In the genomic region with DNA sequence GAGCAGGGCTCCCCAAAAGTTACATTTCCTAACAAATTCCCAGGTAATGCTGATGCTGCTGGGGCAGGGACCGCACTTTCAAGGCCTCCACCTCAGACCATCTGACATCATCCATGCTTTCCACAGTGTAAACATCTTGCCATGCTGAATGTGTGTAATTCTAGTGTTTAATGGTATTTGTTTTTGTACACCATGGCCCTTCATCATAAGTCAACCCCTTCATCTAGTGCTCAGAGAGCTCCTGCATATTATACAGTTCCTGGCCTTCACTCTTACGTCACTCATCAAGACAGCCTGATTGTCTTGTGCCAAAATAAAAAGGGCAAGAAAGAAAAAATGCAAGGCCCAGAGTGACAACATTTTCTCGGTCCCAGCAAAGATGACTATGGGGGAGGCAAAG, we compare ENCODE assay signal across 15 cellular contexts.
DNase-seq lines count a peak whose midpoint lies in the region; ATAC-seq and TF ChIP-seq lines count a peak whose summit lies in the region.
"Had no signal": no experiment of that assay in that cellular context is flagged by ENCODE, and none has a peak within 500 bp of the region (broad histone marks: within the 10 kb centered on the region; RNA-seq: fewer than 3 reads in every experiment).

No MANE protein-coding gene starts in this region.

- H3K27me3 ChIP-seq in right atrium auricular region (no peaks in the 10 kb centered on the region), neural cell (ENCODE audit: insufficient read depth, low read depth, low read length) (no peaks in the 10 kb centered on the region), uterus (no peaks in the 10 kb centered on the region)

- no peak overlapping the region for H3K4me3 ChIP-seq in right atrium auricular region
- H3K4me3 ChIP-seq in neural cell (ENCODE audit: low read length), result no peak overlapping the region
- H3K4me3 ChIP-seq in uterus, result no peak overlapping the region

- H3K4me1 ChIP-seq in right atrium auricular region (peaks cover 0 to 66% of the 10 kb centered on the region in 2 donors), uterus (peaks cover 7 to 14% of the 10 kb centered on the region in 2 donors)

- H3K9me2 ChIP-seq in neural cell (ENCODE audit: insufficient read depth, low read length), result no peaks in the 10 kb centered on the region

- no peak for TF ChIP-seq POLR2A in uterus (IDR thresholded peaks at IDR 0.05)

- no peaks in the 10 kb centered on the region for H3K27me3 Mint-ChIP-seq in activated naive CD8-positive, alpha-beta T cell treated with anti-CD3 and anti-CD28 coated beads, Interleukin-2, amount 50 U/mL, for 24 hours
- H3K27me3 Mint-ChIP-seq: activated CD8-positive, alpha-beta T cell treated with anti-CD3 and anti-CD28 coated beads for 36 hours had no signal

- no peak overlapping the region for H3K4me2 ChIP-seq in neural cell (ENCODE audit: low read length)

- no peak overlapping the region for H3K4me3 Mint-ChIP-seq in activated naive CD8-positive, alpha-beta T cell treated with anti-CD3 and anti-CD28 coated beads, Interleukin-2, amount 50 U/mL, for 24 hours
- H3K4me3 Mint-ChIP-seq: activated CD8-positive, alpha-beta T cell treated with anti-CD3 and anti-CD28 coated beads for 36 hours had no signal

- H3K9me3 ChIP-seq in right atrium auricular region (no peaks in the 10 kb centered on the region), neural cell (ENCODE audit: low read length) (no peaks in the 10 kb centered on the region), uterus (no peaks in the 10 kb centered on the region)

- no peak for TF ChIP-seq RAD21 in neural cell (conservative IDR thresholded peaks at IDR 0.05)

- H3K79me2 ChIP-seq in neural cell (replicated peaks; ENCODE audit: insufficient read depth, low read length), result no peaks in the 10 kb centered on the region

- no peak for ATAC-seq in activated CD4-positive, CD25-positive, alpha-beta regulatory T cell treated with anti-CD3 and anti-CD28 coated beads, Interleukin-2, amount 50 U/mL, for 24 hours
- no peak for ATAC-seq in activated naive CD8-positive, alpha-beta T cell treated with anti-CD3 and anti-CD28 coated beads, Interleukin-2, amount 50 U/mL, for 24 hours
- ATAC-seq: left colon, SK-N-SH treated with all-trans-retinoic acid at 6 μM for 48 hours had no signal

- H3K27ac Mint-ChIP-seq in activated naive CD8-positive, alpha-beta T cell treated with anti-CD3 and anti-CD28 coated beads, Interleukin-2, amount 50 U/mL, for 24 hours, result no peak overlapping the region
- H3K27ac Mint-ChIP-seq: activated CD8-positive, alpha-beta T cell treated with anti-CD3 and anti-CD28 coated beads for 36 hours had no signal

- H3K36me3 Mint-ChIP-seq in activated naive CD8-positive, alpha-beta T cell treated with anti-CD3 and anti-CD28 coated beads, Interleukin-2, amount 50 U/mL, for 24 hours (ENCODE audit: low read depth), result peaks cover 7% of the 10 kb centered on the region

- no peaks in the 10 kb centered on the region for H4K20me1 ChIP-seq in neural cell (ENCODE audit: insufficient read depth)

- H3K27ac ChIP-seq in right atrium auricular region (peak overlapping the region; percentile 76 to 84), neural cell (ENCODE audit: low read length) (no peak overlapping the region), uterus (peak overlapping the region; percentile 82 to 96)

- DNase-seq in right atrium auricular region (ENCODE audit: low spot score) (no peak), cardiac septum (ENCODE audit: low spot score) (no peak), SHP77 treated with DMSO at 0.1 percent for 48 hours (lab: John Stamatoyannopoulos, UW) (peak; percentile 67), uterus (no peak), cerebellar cortex (ENCODE audit: low spot score) (no peak)
- DNase-seq in activated naive CD8-positive, alpha-beta T cell treated with anti-CD3 and anti-CD28 coated beads, Interleukin-2, amount 50 U/mL, for 24 hours, result no peak
- DNase-seq: activated CD8-positive, alpha-beta T cell treated with anti-CD3 and anti-CD28 coated beads for 36 hours; anterior cingulate cortex; cortex of kidney; DMS 273 treated with DMSO at 0.1 percent for 48 hours; left colon; NCI-H2227 treated with DMSO at 0.1 percent for 48 hours had no signal

- no peak overlapping the region for H2AFZ ChIP-seq in neural cell (ENCODE audit: low read depth, low read length)

- no peaks in the 10 kb centered on the region for H3F3A ChIP-seq in neural cell (ENCODE audit: insufficient read depth, low read length, poor library complexity, severe bottlenecking)

- no peaks in the 10 kb centered on the region for H3K36me3 ChIP-seq in right atrium auricular region
- no peaks in the 10 kb centered on the region for H3K36me3 ChIP-seq in neural cell (ENCODE audit: insufficient read depth, low read length)
- no peaks in the 10 kb centered on the region for H3K36me3 ChIP-seq in uterus

- H3K9ac ChIP-seq in neural cell (ENCODE audit: low read length), result no peak overlapping the region

- TF ChIP-seq CTCF in right atrium auricular region (IDR thresholded peaks at IDR 0.05) (no peak), neural cell (IDR thresholded peaks at IDR 0.05; ENCODE audit: poor library complexity, severe bottlenecking) (no peak), uterus (IDR thresholded peaks at IDR 0.05) (no peak)

- H3K9me3 Mint-ChIP-seq in activated naive CD8-positive, alpha-beta T cell treated with anti-CD3 and anti-CD28 coated beads, Interleukin-2, amount 50 U/mL, for 24 hours, result no peaks in the 10 kb centered on the region
- H3K9me3 Mint-ChIP-seq: activated CD8-positive, alpha-beta T cell treated with anti-CD3 and anti-CD28 coated beads for 36 hours had no signal

- peak; percentile 51 for TF ChIP-seq EP300 in neural cell (conservative IDR thresholded peaks at IDR 0.05; ENCODE audit: poor library complexity, severe bottlenecking)

- intact Hi-C loops in cardiac septum (cut with DNase I) (no loop called here), uterus (cut with DNase I; ENCODE audit: low total_unique reads) (no loop called here)

- H3K4me1 Mint-ChIP-seq in activated naive CD8-positive, alpha-beta T cell treated with anti-CD3 and anti-CD28 coated beads, Interleukin-2, amount 50 U/mL, for 24 hours, result peaks cover 14% of the 10 kb centered on the region

TF ChIP-seq in neural cell, 6 proteins besides CTCF, POLR2A, EP300 and RAD21:
- TF ChIP-seq SMC3 (conservative IDR thresholded peaks at IDR 0.05; ENCODE audit: poor library complexity), result no peak
- TF ChIP-seq EZH2 (IDR thresholded peaks at IDR 0.05; ENCODE audit: borderline replicate concordance, insufficient read depth, low read length, poor library complexity, severe bottlenecking), result no peak
- TF ChIP-seq POLR2AphosphoS5 (IDR thresholded peaks at IDR 0.05), result no peak
- TF ChIP-seq, protein P1, sequence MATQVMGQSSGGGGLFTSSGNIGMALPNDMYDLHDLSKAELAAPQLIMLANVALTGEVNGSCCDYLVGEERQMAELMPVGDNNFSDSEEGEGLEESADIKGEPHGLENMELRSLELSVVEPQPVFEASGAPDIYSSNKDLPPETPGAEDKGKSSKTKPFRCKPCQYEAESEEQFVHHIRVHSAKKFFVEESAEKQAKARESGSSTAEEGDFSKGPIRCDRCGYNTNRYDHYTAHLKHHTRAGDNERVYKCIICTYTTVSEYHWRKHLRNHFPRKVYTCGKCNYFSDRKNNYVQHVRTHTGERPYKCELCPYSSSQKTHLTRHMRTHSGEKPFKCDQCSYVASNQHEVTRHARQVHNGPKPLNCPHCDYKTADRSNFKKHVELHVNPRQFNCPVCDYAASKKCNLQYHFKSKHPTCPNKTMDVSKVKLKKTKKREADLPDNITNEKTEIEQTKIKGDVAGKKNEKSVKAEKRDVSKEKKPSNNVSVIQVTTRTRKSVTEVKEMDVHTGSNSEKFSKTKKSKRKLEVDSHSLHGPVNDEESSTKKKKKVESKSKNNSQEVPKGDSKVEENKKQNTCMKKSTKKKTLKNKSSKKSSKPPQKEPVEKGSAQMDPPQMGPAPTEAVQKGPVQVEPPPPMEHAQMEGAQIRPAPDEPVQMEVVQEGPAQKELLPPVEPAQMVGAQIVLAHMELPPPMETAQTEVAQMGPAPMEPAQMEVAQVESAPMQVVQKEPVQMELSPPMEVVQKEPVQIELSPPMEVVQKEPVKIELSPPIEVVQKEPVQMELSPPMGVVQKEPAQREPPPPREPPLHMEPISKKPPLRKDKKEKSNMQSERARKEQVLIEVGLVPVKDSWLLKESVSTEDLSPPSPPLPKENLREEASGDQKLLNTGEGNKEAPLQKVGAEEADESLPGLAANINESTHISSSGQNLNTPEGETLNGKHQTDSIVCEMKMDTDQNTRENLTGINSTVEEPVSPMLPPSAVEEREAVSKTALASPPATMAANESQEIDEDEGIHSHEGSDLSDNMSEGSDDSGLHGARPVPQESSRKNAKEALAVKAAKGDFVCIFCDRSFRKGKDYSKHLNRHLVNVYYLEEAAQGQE (IDR thresholded peaks at IDR 0.05; ENCODE audit: borderline replicate concordance), result no peak
- no peak for TF ChIP-seq TAF1 (IDR thresholded peaks at IDR 0.05; ENCODE audit: low read depth)
- TF ChIP-seq MXI1 (conservative IDR thresholded peaks at IDR 0.05; ENCODE audit: poor library complexity, severe bottlenecking), result no peak
